ENCODE assay signal across 2 cellular contexts in genomic region chr16:8849411-8850011, GRCh38.
TF ChIP-seq lines count a peak whose summit lies in the region.

No MANE protein-coding gene starts in this region.

TF ChIP-seq in HEK293, 187 proteins besides CTCF, POLR2A, EP300 and RAD21:
- TF ChIP-seq ZNF426 (tag by site-specific recombination; IDR thresholded peaks at IDR 0.05): no peak
- peak; percentile 96 for TF ChIP-seq ZNF341 (tag by site-specific recombination; IDR thresholded peaks at IDR 0.05; ENCODE audit: low read depth)

TF ChIP-seq in K562, 482 proteins besides CTCF, POLR2A, EP300 and RAD21:
- peak; percentile 44 for TF ChIP-seq POLR2G (IDR thresholded peaks at IDR 0.05; ENCODE audit: low read depth, low read length)
- TF ChIP-seq ZBTB17 (CRISPR knock-in tag; IDR thresholded peaks at IDR 0.05): no peak
- TF ChIP-seq NFIC (IDR thresholded peaks at IDR 0.05): no peak
- peak; percentile 25 for TF ChIP-seq RBM22 (IDR thresholded peaks at IDR 0.05; ENCODE audit: low read depth, low read length, poor library complexity, severe bottlenecking)
